In genomic region chr5:120257358-120257971, GRCh38 we compare ENCODE assay signal across 1 cellular context.
TF ChIP-seq lines count a peak whose summit lies in the region.

No MANE protein-coding gene starts in this region.

TF ChIP-seq in SK-N-SH, 30 proteins besides CTCF, POLR2A, EP300 and RAD21 (continued from another document):
- TF ChIP-seq REST (IDR thresholded peaks at IDR 0.05; ENCODE audit: low read depth, low read length), result no peak
- TF ChIP-seq NRF1 (IDR thresholded peaks at IDR 0.05; ENCODE audit: low read depth, low read length), result no peak
- no peak for TF ChIP-seq USF2 (IDR thresholded peaks at IDR 0.05; ENCODE audit: borderline replicate concordance, low read depth, low read length)
- TF ChIP-seq FOXM1 (IDR thresholded peaks at IDR 0.05; ENCODE audit: low read depth), result no peak
- TF ChIP-seq ZBTB33 (IDR thresholded peaks at IDR 0.05; ENCODE audit: borderline replicate concordance, low read depth), result no peak
- TF ChIP-seq IRF3 (IDR thresholded peaks at IDR 0.05; ENCODE audit: low read depth, low read length), result no peak
- no peak for TF ChIP-seq RXRA (IDR thresholded peaks at IDR 0.05; ENCODE audit: borderline replicate concordance, low read depth)
- TF ChIP-seq FOSL2 (IDR thresholded peaks at IDR 0.05; ENCODE audit: borderline replicate concordance, low read depth), result no peak
- no peak; the same call in 1 of the 2 replicates for TF ChIP-seq NFIC (IDR thresholded peaks at IDR 0.05; ENCODE audit: borderline replicate concordance)
- no peak for TF ChIP-seq PBX3 (IDR thresholded peaks at IDR 0.05)
- TF ChIP-seq RCOR1 (IDR thresholded peaks at IDR 0.05; ENCODE audit: low read length), result peak; percentile 92
- TF ChIP-seq GABPA (IDR thresholded peaks at IDR 0.05; ENCODE audit: low read depth), result no peak
- TF ChIP-seq GATA2 (CRISPR knock-in tag; IDR thresholded peaks at IDR 0.05), result peak; percentile 91
- TF ChIP-seq TAF1 (IDR thresholded peaks at IDR 0.05; ENCODE audit: borderline replicate concordance, low read depth, low read length), result no peak
- TF ChIP-seq TCF12 (IDR thresholded peaks at IDR 0.05), result peak; percentile 72
TF ChIP-seq in SK-N-SH: peak in this region for 9.
